Comparison of ENCODE assay signal across 33 cellular contexts in genomic region chr4:126419266-126419665, GRCh38.
"Had no signal": no experiment of that assay in that cellular context is flagged by ENCODE, and none has a peak within 500 bp of the region (broad histone marks: within the 10 kb centered on the region; RNA-seq: fewer than 3 reads in every experiment).

No MANE protein-coding gene starts in this region.

- DNase-seq: activated effector memory CD4-positive, alpha-beta T cell treated with anti-CD3 and anti-CD28 coated beads, Interleukin-2, amount 50 U/mL, for 16 hours; activated effector memory CD4-positive, alpha-beta T cell treated with Interleukin-2 at 50 U/mL for 16 hours; activated gamma-delta T cell; activated gamma-delta T cell treated with Interleukin-2 at 50 U/mL for 16 hours; activated naive CD4-positive, alpha-beta T cell; activated naive CD4-positive, alpha-beta T cell treated with anti-CD3 and anti-CD28 coated beads for 36 hours; activated naive CD4-positive, alpha-beta T cell treated with anti-CD3 and anti-CD28 coated beads, Interleukin-2, amount 10 ng/mL, durations not matched to agents 7 days and 5 days; activated naive CD4-positive, alpha-beta T cell treated with anti-CD3 and anti-CD28 coated beads, Interleukin-2, amount 50 U/mL, for 16 hours; activated naive CD4-positive, alpha-beta T cell treated with Interleukin-2 at 50 U/mL for 16 hours; activated naive CD8-positive, alpha-beta T cell treated with anti-CD3 and anti-CD28 coated beads for 36 hours; activated naive CD8-positive, alpha-beta T cell treated with anti-CD3 and anti-CD28 coated beads, Interleukin-2, amount 10 ng/mL, durations not matched to agents 7 days and 5 days; activated naive CD8-positive, alpha-beta T cell treated with anti-CD3 and anti-CD28 coated beads, Interleukin-2, amount 50 U/mL, for 24 hours; activated T-cell treated with anti-CD3 and anti-CD28 coated beads, Interleukin-2, amount 50 U/mL, for 24 hours; activated T-cell treated with anti-CD3 and anti-CD28 coated beads, Interleukin-2, amount 50 U/mL, for 4 hours; activated T-cell treated with anti-CD3 and anti-CD28 coated beads, Interleukin-2, amount 50 U/mL, for 48 hours; activated T-cell treated with anti-CD3 and anti-CD28 coated beads, Interleukin-2, amount 50 U/mL, for 72 hours; adrenal gland; amniotic stem cell; amygdala; anterior cingulate cortex; aorta; body of pancreas; brain microvascular endothelial cell; caudate nucleus; central memory CD4-positive, alpha-beta T cell; cerebellar nuclear complex had no signal

- H3K36me3 ChIP-seq: adrenal gland, ascending aorta, brain microvascular endothelial cell, cardiac muscle cell had no signal

- H3K4me3 ChIP-seq: adrenal gland, ascending aorta, body of pancreas, breast epithelium, cardiac muscle cell had no signal

- H3K9me3 ChIP-seq: adrenal gland, body of pancreas had no signal

- FAIRE-seq: astrocyte, bronchial epithelial cell had no signal

- H3K4me1 ChIP-seq: adrenal gland, ascending aorta, body of pancreas, breast epithelium had no signal

- H3K27me3 ChIP-seq: adrenal gland, ascending aorta, body of pancreas, brain microvascular endothelial cell, breast epithelium, cardiac muscle cell had no signal

- H3K27ac ChIP-seq: adrenal gland, ascending aorta, body of pancreas, brain microvascular endothelial cell, breast epithelium, cardiac muscle cell had no signal

- ATAC-seq: activated naive CD4-positive, alpha-beta T cell treated with anti-CD3 and anti-CD28 coated beads, Interleukin-2, amount 50 U/mL, for 72 hours; activated naive CD8-positive, alpha-beta T cell treated with anti-CD3 and anti-CD28 coated beads, Interleukin-2, amount 50 U/mL, for 24 hours; activated T-cell treated with anti-CD3 and anti-CD28 coated beads, Interleukin-2, amount 50 U/mL, for 4 hours; activated T-cell treated with anti-CD3 and anti-CD28 coated beads, Interleukin-2, amount 50 U/mL, for 72 hours; activated T-helper 17 cell treated with anti-CD3 and anti-CD28 coated beads, Interleukin-2, amount 50 U/mL, for 72 hours; body of pancreas had no signal
